Comparison of ENCODE assay signal across 23 cellular contexts in genomic region chr17:63455417-63455816, GRCh38. TPM values are rescaled to one million over a fixed set of nuclear protein-coding genes. Genes with fewer than 3 reads are reported as not detected.
A peak's percentile ranks its signal among the peaks of the same experiment; 100 is the strongest.
DNase-seq lines count a peak whose midpoint lies in the region; ATAC-seq and TF ChIP-seq lines count a peak whose summit lies in the region.
"Had no signal": no experiment of that assay in that cellular context is flagged by ENCODE, and none has a peak within 500 bp of the region (broad histone marks: within the 10 kb centered on the region; RNA-seq: fewer than 3 reads in every experiment).

No MANE protein-coding gene starts in this region.

- TF ChIP-seq POLR2A in GM18505 (IDR thresholded peaks at IDR 0.05; ENCODE audit: borderline replicate concordance, extremely low read depth, insufficient read depth, insufficient read length): no peak

- H3K27me3 ChIP-seq in right cardiac atrium (ENCODE audit: control insufficient read depth, insufficient read depth): no peaks in the 10 kb centered on the region
- H3K27me3 ChIP-seq: testis, uterus had no signal

- H3K36me3 Mint-ChIP-seq in dendritic cell treated with granulocyte-macrophage colony-stimulating factor and Interleukin-4, amounts not matched to agents 40 ng/mL and 50 ng/mL, for 4 days (ENCODE audit: low read depth): no peaks in the 10 kb centered on the region

- peak overlapping the region; percentile 10 for H3K27ac Mint-ChIP-seq in dendritic cell treated with granulocyte-macrophage colony-stimulating factor and Interleukin-4, amounts not matched to agents 40 ng/mL and 50 ng/mL, for 4 days
- H3K27ac Mint-ChIP-seq: activated naive CD8-positive, alpha-beta T cell treated with anti-CD3 and anti-CD28 coated beads, Interleukin-2, amount 50 U/mL, for 24 hours; activated T-cell treated with anti-CD3 and anti-CD28 coated beads, Interleukin-2, amount 50 U/mL, for 24 hours; CD4-positive, alpha-beta T cell had no signal

- no peaks in the 10 kb centered on the region for H3K9me3 ChIP-seq in right cardiac atrium (ENCODE audit: control insufficient read depth, low read length)
- H3K9me3 ChIP-seq: testis, uterus had no signal

- DNase-seq in right cardiac atrium (peak in 2 of 3 donors; percentile 14 to 18), left cardiac atrium (no peak), mucosa of gallbladder (ENCODE audit: low spot score) (peak; percentile 54)
- DNase-seq in activated CD8-positive, alpha-beta memory T cell treated with anti-CD3 and anti-CD28 coated beads, Interleukin-2, amount 50 U/mL, for 48 hours: no peak
- DNase-seq in effector CD4-positive, alpha-beta T cell: no peak
- DNase-seq: 8988T; activated CD4-positive, alpha-beta T cell treated with anti-CD3 and anti-CD28 coated beads for 4 hours; activated gamma-delta T cell treated with Interleukin-2 at 50 U/mL for 16 hours; activated naive CD8-positive, alpha-beta T cell treated with anti-CD3 and anti-CD28 coated beads, Interleukin-2, amount 50 U/mL, for 24 hours; activated T-cell treated with anti-CD3 and anti-CD28 coated beads, Interleukin-2, amount 50 U/mL, for 24 hours; CD4-positive, alpha-beta T cell; cerebellar nuclear complex; NCI-H1436 treated with DMSO at 0.1 percent for 48 hours; NCI-H446; NCI-H774; stimulated activated naive CD4-positive, alpha-beta T cell treated with Interleukin-2 at 50 U/mL for 16 hours; testis; uterus had no signal

- ATAC-seq in right cardiac atrium (no peak), left cardiac atrium (no peak), HG02623 (IDR thresholded peaks at IDR 0.05; ENCODE audit: unreplicated experiment) (no peak), GM18505 (IDR thresholded peaks at IDR 0.05; ENCODE audit: unreplicated experiment) (no peak)
- ATAC-seq: activated naive CD8-positive, alpha-beta T cell treated with anti-CD3 and anti-CD28 coated beads, Interleukin-2, amount 50 U/mL, for 24 hours had no signal

- H3K4me3 Mint-ChIP-seq in dendritic cell treated with granulocyte-macrophage colony-stimulating factor and Interleukin-4, amounts not matched to agents 40 ng/mL and 50 ng/mL, for 4 days: no peak overlapping the region
- H3K4me3 Mint-ChIP-seq: activated naive CD8-positive, alpha-beta T cell treated with anti-CD3 and anti-CD28 coated beads, Interleukin-2, amount 50 U/mL, for 24 hours; activated T-cell treated with anti-CD3 and anti-CD28 coated beads, Interleukin-2, amount 50 U/mL, for 24 hours; CD4-positive, alpha-beta T cell had no signal

- intact Hi-C loops in right cardiac atrium (cut with DNase I) (no loop called here), left cardiac atrium (cut with DNase I) (no loop called here)
- intact Hi-C loops in dendritic cell treated with granulocyte-macrophage colony-stimulating factor and Interleukin-4, amounts not matched to agents 40 ng/mL and 50 ng/mL, for 4 days (cut with micrococcal nuclease): no loop called here

- H3K27ac ChIP-seq in right cardiac atrium (ENCODE audit: low read length): no peak overlapping the region
- H3K27ac ChIP-seq: epithelial cell of prostate, testis had no signal

- no peak overlapping the region for H3K4me3 ChIP-seq in right cardiac atrium (ENCODE audit: low read length)
- H3K4me3 ChIP-seq: lung, testis, uterus had no signal

- WGBS in right cardiac atrium: 64% methylated on average over 4 of the region's 4 CpGs

- H3K27me3 Mint-ChIP-seq in dendritic cell treated with granulocyte-macrophage colony-stimulating factor and Interleukin-4, amounts not matched to agents 40 ng/mL and 50 ng/mL, for 4 days: peaks cover 34% of the 10 kb centered on the region
- H3K27me3 Mint-ChIP-seq: activated naive CD8-positive, alpha-beta T cell treated with anti-CD3 and anti-CD28 coated beads, Interleukin-2, amount 50 U/mL, for 24 hours had no signal

- H3K4me1 ChIP-seq in right cardiac atrium (ENCODE audit: control insufficient read depth, insufficient read depth, low read length): peaks cover 9% of the 10 kb centered on the region

- no peaks in the 10 kb centered on the region for H3K9me3 Mint-ChIP-seq in dendritic cell treated with granulocyte-macrophage colony-stimulating factor and Interleukin-4, amounts not matched to agents 40 ng/mL and 50 ng/mL, for 4 days
- H3K9me3 Mint-ChIP-seq: activated naive CD8-positive, alpha-beta T cell treated with anti-CD3 and anti-CD28 coated beads, Interleukin-2, amount 50 U/mL, for 24 hours; activated T-cell treated with anti-CD3 and anti-CD28 coated beads, Interleukin-2, amount 50 U/mL, for 24 hours; CD4-positive, alpha-beta T cell had no signal

- H3K4me1 Mint-ChIP-seq in dendritic cell treated with granulocyte-macrophage colony-stimulating factor and Interleukin-4, amounts not matched to agents 40 ng/mL and 50 ng/mL, for 4 days (ENCODE audit: low read depth): peaks cover 17% of the 10 kb centered on the region

RNA-seq across cellular contexts. Expression of gene CYB561, which starts 9.3 kb away (rescaled TPM):
- total RNA-seq in right cardiac atrium: 10 to 100 TPM; 19.2 to 26.5 (median 24.0) TPM
- polyA plus RNA-seq in right cardiac atrium: 20.2 TPM
- 10 to 100 TPM; 17.3 to 21.7 TPM for total RNA-seq in left cardiac atrium
- total RNA-seq in mucosa of gallbladder: 74.3 TPM

RNA-seq across cellular contexts. Expression of gene ACE, which starts 21.4 kb away (rescaled TPM):
- 10 to 100 TPM in 1 of 4 donors, 1 to 10 TPM in 3; 4.0 to 10.1 (median 6.7) TPM for total RNA-seq in right cardiac atrium
- polyA plus RNA-seq in right cardiac atrium: 5.1 TPM
- total RNA-seq in left cardiac atrium: 1 to 10 TPM; 4.3 to 7.0 TPM
- 22.8 TPM for total RNA-seq in mucosa of gallbladder

Comparison
In these comparisons a context has a peak if more than half of its experiments do, and no peak if none do; other contexts are left out.
1. DNase-seq: peak in right cardiac atrium (2 of 3) and mucosa of gallbladder (single experiment); none in left cardiac atrium (single experiment), activated CD8-positive, alpha-beta memory T cell treated with anti-CD3 and anti-CD28 coated beads, Interleukin-2, amount 50 U/mL, for 48 hours (single experiment) and effector CD4-positive, alpha-beta T cell (single experiment).